Comparison of ENCODE assay signal across 1 cellular context in the genomic region with DNA sequence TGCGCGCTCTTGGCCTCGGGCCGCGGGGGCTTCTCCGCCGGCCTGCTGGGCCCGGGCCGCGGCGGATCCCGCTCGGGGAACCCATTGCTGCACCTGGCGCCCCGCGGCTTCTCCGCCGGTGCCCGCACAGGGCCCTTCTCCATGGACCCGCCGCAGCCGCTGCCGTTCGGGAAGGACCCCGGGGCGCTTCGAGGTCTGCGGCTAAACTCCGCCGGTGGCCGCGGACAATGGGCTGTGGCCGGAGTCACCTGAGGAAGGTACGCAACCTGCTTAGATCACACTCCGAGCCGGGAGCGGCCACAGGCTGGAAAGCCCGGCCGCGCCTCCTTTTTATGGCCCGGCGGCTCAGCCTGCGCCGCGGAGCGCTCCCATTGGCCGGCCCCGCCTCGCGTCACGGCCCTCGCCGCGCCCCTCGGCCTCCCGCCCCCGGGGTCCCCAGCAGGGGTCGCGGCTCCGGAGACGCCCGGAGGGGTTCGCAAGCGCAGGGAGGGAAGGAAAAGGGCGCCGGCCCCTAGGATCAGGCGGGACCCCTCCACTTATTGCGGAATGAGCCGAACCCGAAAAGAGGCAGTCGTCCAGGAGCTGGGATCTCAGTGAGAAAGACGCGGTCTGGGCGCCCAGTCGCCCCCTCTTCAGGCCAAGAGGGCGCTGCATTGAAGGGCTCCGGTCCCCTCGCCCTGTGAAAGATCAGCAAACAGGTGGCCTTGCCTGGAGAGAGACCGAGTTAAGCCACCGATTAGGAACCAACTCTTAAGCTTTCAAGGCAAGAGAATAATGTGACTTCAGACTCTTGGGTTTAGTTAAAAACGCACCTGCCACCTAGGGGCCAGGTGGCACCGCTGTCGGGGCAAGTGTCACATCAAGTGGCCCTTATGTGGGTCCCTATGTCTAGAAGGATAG.
TF ChIP-seq lines count a peak whose summit lies in the region.

A gene with protein sequence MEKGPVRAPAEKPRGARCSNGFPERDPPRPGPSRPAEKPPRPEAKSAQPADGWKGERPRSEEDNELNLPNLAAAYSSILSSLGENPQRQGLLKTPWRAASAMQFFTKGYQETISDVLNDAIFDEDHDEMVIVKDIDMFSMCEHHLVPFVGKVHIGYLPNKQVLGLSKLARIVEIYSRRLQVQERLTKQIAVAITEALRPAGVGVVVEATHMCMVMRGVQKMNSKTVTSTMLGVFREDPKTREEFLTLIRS (minus strand): TSS at position 306 of the 900 bp plus-strand sequence. CDS start 163 bp downstream, at position 143.

TF ChIP-seq in HEK293, 187 proteins besides CTCF, POLR2A, EP300 and RAD21 (continued from another document):
- TF ChIP-seq, protein P1, sequence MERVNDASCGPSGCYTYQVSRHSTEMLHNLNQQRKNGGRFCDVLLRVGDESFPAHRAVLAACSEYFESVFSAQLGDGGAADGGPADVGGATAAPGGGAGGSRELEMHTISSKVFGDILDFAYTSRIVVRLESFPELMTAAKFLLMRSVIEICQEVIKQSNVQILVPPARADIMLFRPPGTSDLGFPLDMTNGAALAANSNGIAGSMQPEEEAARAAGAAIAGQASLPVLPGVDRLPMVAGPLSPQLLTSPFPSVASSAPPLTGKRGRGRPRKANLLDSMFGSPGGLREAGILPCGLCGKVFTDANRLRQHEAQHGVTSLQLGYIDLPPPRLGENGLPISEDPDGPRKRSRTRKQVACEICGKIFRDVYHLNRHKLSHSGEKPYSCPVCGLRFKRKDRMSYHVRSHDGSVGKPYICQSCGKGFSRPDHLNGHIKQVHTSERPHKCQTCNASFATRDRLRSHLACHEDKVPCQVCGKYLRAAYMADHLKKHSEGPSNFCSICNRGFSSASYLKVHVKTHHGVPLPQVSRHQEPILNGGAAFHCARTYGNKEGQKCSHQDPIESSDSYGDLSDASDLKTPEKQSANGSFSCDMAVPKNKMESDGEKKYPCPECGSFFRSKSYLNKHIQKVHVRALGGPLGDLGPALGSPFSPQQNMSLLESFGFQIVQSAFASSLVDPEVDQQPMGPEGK (tag by site-specific recombination; IDR thresholded peaks at IDR 0.05): peak; percentile 82
- TF ChIP-seq ZNF311 (tag by site-specific recombination; IDR thresholded peaks at IDR 0.05; ENCODE audit: borderline replicate concordance): no peak
- peak; percentile 38; the same call in 1 of the 2 replicates for TF ChIP-seq ZIC2 (tag by site-specific recombination; IDR thresholded peaks at IDR 0.05)
- peak; percentile 93 for TF ChIP-seq KLF10 (tag by site-specific recombination; IDR thresholded peaks at IDR 0.05)
- TF ChIP-seq ZBTB48 (tag by site-specific recombination; IDR thresholded peaks at IDR 0.05): peak; percentile 83
- TF ChIP-seq ZNF830 (tag by site-specific recombination; IDR thresholded peaks at IDR 0.05; ENCODE audit: low read depth): no peak
- TF ChIP-seq, protein P2, sequence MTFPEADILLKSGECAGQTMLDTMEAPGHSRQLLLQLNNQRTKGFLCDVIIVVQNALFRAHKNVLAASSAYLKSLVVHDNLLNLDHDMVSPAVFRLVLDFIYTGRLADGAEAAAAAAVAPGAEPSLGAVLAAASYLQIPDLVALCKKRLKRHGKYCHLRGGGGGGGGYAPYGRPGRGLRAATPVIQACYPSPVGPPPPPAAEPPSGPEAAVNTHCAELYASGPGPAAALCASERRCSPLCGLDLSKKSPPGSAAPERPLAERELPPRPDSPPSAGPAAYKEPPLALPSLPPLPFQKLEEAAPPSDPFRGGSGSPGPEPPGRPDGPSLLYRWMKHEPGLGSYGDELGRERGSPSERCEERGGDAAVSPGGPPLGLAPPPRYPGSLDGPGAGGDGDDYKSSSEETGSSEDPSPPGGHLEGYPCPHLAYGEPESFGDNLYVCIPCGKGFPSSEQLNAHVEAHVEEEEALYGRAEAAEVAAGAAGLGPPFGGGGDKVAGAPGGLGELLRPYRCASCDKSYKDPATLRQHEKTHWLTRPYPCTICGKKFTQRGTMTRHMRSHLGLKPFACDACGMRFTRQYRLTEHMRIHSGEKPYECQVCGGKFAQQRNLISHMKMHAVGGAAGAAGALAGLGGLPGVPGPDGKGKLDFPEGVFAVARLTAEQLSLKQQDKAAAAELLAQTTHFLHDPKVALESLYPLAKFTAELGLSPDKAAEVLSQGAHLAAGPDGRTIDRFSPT (tag by site-specific recombination; IDR thresholded peaks at IDR 0.05): peak; percentile 32; the same call in 1 of the 2 replicates
- 0 out of 2 replicates have a peak, but pooled peaks have one; percentile 18 for TF ChIP-seq ZNF184 (tag by site-specific recombination; IDR thresholded peaks at IDR 0.05)
- peak; percentile 92 for TF ChIP-seq SCRT2 (tag by site-specific recombination; IDR thresholded peaks at IDR 0.05)
- 0 out of 2 replicates have a peak, but pooled peaks have one; percentile 33 for TF ChIP-seq IKZF3 (tag by site-specific recombination; IDR thresholded peaks at IDR 0.05)
- 0 out of 2 replicates have a peak, but pooled peaks have one; percentile 48 for TF ChIP-seq ZNF561 (tag by site-specific recombination; IDR thresholded peaks at IDR 0.05; ENCODE audit: borderline replicate concordance)
- peak; percentile 50; the same call in 1 of the 2 replicates for TF ChIP-seq GLIS1 (tag by site-specific recombination; IDR thresholded peaks at IDR 0.05)
- TF ChIP-seq ZNF335 (tag by site-specific recombination; conservative IDR thresholded peaks at IDR 0.05): peak; percentile 87
- no peak for TF ChIP-seq TRIM28 (IDR thresholded peaks at IDR 0.05; ENCODE audit: borderline replicate concordance, low read length)
- peak; percentile 31; the same call in 1 of the 2 replicates for TF ChIP-seq ZNF423 (tag by site-specific recombination; IDR thresholded peaks at IDR 0.05)
- TF ChIP-seq, protein P3, sequence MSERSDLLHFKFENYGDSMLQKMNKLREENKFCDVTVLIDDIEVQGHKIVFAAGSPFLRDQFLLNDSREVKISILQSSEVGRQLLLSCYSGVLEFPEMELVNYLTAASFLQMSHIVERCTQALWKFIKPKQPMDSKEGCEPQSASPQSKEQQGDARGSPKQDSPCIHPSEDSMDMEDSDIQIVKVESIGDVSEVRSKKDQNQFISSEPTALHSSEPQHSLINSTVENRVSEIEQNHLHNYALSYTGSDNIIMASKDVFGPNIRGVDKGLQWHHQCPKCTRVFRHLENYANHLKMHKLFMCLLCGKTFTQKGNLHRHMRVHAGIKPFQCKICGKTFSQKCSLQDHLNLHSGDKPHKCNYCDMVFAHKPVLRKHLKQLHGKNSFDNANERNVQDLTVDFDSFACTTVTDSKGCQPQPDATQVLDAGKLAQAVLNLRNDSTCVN (tag by site-specific recombination; optimal IDR thresholded peaks at IDR 0.05): peak; percentile 75
- TF ChIP-seq SP3 (tag by site-specific recombination; IDR thresholded peaks at IDR 0.05): 0 out of 2 replicates have a peak, but pooled peaks have one; percentile 23
- peak; percentile 40 for TF ChIP-seq ZBTB17 (tag by site-specific recombination; IDR thresholded peaks at IDR 0.05)
- TF ChIP-seq ZXDB (tag by site-specific recombination; IDR thresholded peaks at IDR 0.05): peak; percentile 91; the same call in 1 of the 2 replicates
- TF ChIP-seq, protein P4, sequence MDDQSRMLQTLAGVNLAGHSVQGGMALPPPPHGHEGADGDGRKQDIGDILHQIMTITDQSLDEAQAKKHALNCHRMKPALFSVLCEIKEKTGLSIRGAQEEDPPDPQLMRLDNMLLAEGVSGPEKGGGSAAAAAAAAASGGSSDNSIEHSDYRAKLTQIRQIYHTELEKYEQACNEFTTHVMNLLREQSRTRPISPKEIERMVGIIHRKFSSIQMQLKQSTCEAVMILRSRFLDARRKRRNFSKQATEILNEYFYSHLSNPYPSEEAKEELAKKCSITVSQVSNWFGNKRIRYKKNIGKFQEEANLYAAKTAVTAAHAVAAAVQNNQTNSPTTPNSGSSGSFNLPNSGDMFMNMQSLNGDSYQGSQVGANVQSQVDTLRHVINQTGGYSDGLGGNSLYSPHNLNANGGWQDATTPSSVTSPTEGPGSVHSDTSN (CRISPR knock-in tag; IDR thresholded peaks at IDR 0.05): peak; percentile 32; the same call in 1 of the 2 replicates
- TF ChIP-seq ZNF670 (tag by site-specific recombination; IDR thresholded peaks at IDR 0.05; ENCODE audit: low read depth): no peak
- peak; percentile 99 for TF ChIP-seq ZBTB8A (tag by site-specific recombination; IDR thresholded peaks at IDR 0.05)
- 0 out of 2 replicates have a peak, but pooled peaks have one; percentile 19 for TF ChIP-seq YY1 (tag by site-specific recombination; IDR thresholded peaks at IDR 0.05)
- TF ChIP-seq ZNF677 (tag by site-specific recombination; IDR thresholded peaks at IDR 0.05): no peak
- no peak for TF ChIP-seq GLI2 (tag by site-specific recombination; IDR thresholded peaks at IDR 0.05; ENCODE audit: borderline replicate concordance, low read depth)
- TF ChIP-seq ZBTB20 (tag by site-specific recombination; IDR thresholded peaks at IDR 0.05): 0 out of 2 replicates have a peak, but pooled peaks have one; percentile 4
- TF ChIP-seq GLIS2 (tag by site-specific recombination; IDR thresholded peaks at IDR 0.05): peak; percentile 86
- no peak for TF ChIP-seq ZNF23 (tag by site-specific recombination; IDR thresholded peaks at IDR 0.05; ENCODE audit: borderline replicate concordance)
- TF ChIP-seq, protein P5, sequence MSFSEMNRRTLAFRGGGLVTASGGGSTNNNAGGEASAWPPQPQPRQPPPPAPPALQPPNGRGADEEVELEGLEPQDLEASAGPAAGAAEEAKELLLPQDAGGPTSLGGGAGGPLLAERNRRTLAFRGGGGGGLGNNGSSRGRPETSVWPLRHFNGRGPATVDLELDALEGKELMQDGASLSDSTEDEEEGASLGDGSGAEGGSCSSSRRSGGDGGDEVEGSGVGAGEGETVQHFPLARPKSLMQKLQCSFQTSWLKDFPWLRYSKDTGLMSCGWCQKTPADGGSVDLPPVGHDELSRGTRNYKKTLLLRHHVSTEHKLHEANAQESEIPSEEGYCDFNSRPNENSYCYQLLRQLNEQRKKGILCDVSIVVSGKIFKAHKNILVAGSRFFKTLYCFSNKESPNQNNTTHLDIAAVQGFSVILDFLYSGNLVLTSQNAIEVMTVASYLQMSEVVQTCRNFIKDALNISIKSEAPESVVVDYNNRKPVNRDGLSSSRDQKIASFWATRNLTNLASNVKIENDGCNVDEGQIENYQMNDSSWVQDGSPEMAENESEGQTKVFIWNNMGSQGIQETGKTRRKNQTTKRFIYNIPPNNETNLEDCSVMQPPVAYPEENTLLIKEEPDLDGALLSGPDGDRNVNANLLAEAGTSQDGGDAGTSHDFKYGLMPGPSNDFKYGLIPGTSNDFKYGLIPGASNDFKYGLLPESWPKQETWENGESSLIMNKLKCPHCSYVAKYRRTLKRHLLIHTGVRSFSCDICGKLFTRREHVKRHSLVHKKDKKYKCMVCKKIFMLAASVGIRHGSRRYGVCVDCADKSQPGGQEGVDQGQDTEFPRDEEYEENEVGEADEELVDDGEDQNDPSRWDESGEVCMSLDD (tag by site-specific recombination; IDR thresholded peaks at IDR 0.05): peak; percentile 91
- TF ChIP-seq, protein P6, sequence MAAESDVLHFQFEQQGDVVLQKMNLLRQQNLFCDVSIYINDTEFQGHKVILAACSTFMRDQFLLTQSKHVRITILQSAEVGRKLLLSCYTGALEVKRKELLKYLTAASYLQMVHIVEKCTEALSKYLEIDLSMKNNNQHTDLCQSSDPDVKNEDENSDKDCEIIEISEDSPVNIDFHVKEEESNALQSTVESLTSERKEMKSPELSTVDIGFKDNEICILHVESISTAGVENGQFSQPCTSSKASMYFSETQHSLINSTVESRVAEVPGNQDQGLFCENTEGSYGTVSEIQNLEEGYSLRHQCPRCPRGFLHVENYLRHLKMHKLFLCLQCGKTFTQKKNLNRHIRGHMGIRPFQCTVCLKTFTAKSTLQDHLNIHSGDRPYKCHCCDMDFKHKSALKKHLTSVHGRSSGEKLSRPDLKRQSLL (tag by site-specific recombination; IDR thresholded peaks at IDR 0.05): peak; percentile 23; the same call in 1 of the 2 replicates
- 0 out of 2 replicates have a peak, but pooled peaks have one; percentile 32 for TF ChIP-seq ZNF629 (tag by site-specific recombination; IDR thresholded peaks at IDR 0.05)
- 0 out of 2 replicates have a peak, but pooled peaks have one; percentile 21 for TF ChIP-seq ZFHX2 (tag by site-specific recombination; conservative IDR thresholded peaks at IDR 0.05)
- no peak for TF ChIP-seq ZFP41 (tag by site-specific recombination; IDR thresholded peaks at IDR 0.05; ENCODE audit: borderline replicate concordance)
- TF ChIP-seq SCRT1 (tag by site-specific recombination; IDR thresholded peaks at IDR 0.05; ENCODE audit: borderline replicate concordance): peak; percentile 77
TF ChIP-seq in HEK293: peak in this region for 29.
